ENCODE assay signal across 8 cellular contexts in genomic region chrX:109537324-109537665, GRCh38. TPM values are rescaled to one million over a fixed set of nuclear protein-coding genes. Genes with fewer than 3 reads are reported as not detected.
DNase-seq lines count a peak whose midpoint lies in the region; ATAC-seq, FAIRE-seq and TF ChIP-seq lines count a peak whose summit lies in the region.

No MANE protein-coding gene starts in this region.

- H3K4me1 Mint-ChIP-seq in CD14-positive monocyte (peaks cover 19% of the 10 kb centered on the region), glutamatergic neuron (ENCODE audit: low read depth, unreplicated experiment) (no peaks in the 10 kb centered on the region)
- H3K4me1 Mint-ChIP-seq in activated T-helper 1 cell treated with anti-CD3 and anti-CD28 coated beads, Interleukin-12 subunit alpha, Interleukin-12 subunit beta, Interleukin-2, Interleukin-4 antibody, amounts not matched to agents 30 ng/mL and 10 ng/mL and 1 ng/mL, durations not matched to agents 14 hours and 24 hours and 36 hours (ENCODE audit: low read depth): peaks cover 25% of the 10 kb centered on the region

- WGBS in prostate gland: 0% methylated on average over 10 of the region's 10 CpGs

- H3K36me3 Mint-ChIP-seq in CD14-positive monocyte (no peaks in the 10 kb centered on the region), glutamatergic neuron (ENCODE audit: unreplicated experiment) (no peaks in the 10 kb centered on the region)
- no peaks in the 10 kb centered on the region for H3K36me3 Mint-ChIP-seq in activated T-helper 1 cell treated with anti-CD3 and anti-CD28 coated beads, Interleukin-12 subunit alpha, Interleukin-12 subunit beta, Interleukin-2, Interleukin-4 antibody, amounts not matched to agents 30 ng/mL and 10 ng/mL and 1 ng/mL, durations not matched to agents 14 hours and 24 hours and 36 hours (ENCODE audit: low read depth)

- peak overlapping the region; percentile 44 to 46 for H3K4me3 ChIP-seq in prostate gland

- peak; percentile 8 for ATAC-seq in HG03280 (IDR thresholded peaks at IDR 0.05; ENCODE audit: unreplicated experiment)
- no peak for ATAC-seq in GM21529 (IDR thresholded peaks at IDR 0.05; ENCODE audit: unreplicated experiment)

- no peaks in the 10 kb centered on the region for H3K9me3 ChIP-seq in prostate gland

- no peak for TF ChIP-seq CTCF in CD14-positive monocyte (IDR thresholded peaks at IDR 0.05)
- no peak for TF ChIP-seq CTCF in glutamatergic neuron (IDR thresholded peaks at IDR 0.05; ENCODE audit: partially characterized antibody, unreplicated experiment)
- TF ChIP-seq CTCF in prostate gland (IDR thresholded peaks at IDR 0.05): no peak

- intact Hi-C loops in CD14-positive monocyte (cut with micrococcal nuclease) (no loop called here), prostate gland (cut with DNase I) (loop anchor here (5.0 kb wide), 1 partner anchor 195 kb away; the partner anchor contains the start of gene ACSL4)
- intact Hi-C loops in activated T-helper 1 cell treated with anti-CD3 and anti-CD28 coated beads, Interleukin-12 subunit alpha, Interleukin-12 subunit beta, Interleukin-2, Interleukin-4 antibody, amounts not matched to agents 30 ng/mL and 10 ng/mL and 1 ng/mL, durations not matched to agents 14 hours and 24 hours and 36 hours (cut with micrococcal nuclease): loop anchor here (2.0 to 5.0 kb wide), 6 partner anchors 100 to 466 kb away; partner anchors contain the start of genes ACSL4 and TMEM164

- no peaks in the 10 kb centered on the region for H3K27me3 ChIP-seq in prostate gland (replicated peaks; ENCODE audit: insufficient read depth)

- no peak for TF ChIP-seq POLR2A in prostate gland (IDR thresholded peaks at IDR 0.05)

- H3K27ac ChIP-seq in prostate gland: peak overlapping the region; percentile 89 to 91

- peaks cover 0 to 2% (median 2%) of the 10 kb centered on the region in 3 donors for H3K27me3 Mint-ChIP-seq in CD14-positive monocyte (ENCODE audit: low read depth in 3 of 3)
- H3K27me3 Mint-ChIP-seq in activated T-helper 1 cell treated with anti-CD3 and anti-CD28 coated beads, Interleukin-12 subunit alpha, Interleukin-12 subunit beta, Interleukin-2, Interleukin-4 antibody, amounts not matched to agents 30 ng/mL and 10 ng/mL and 1 ng/mL, durations not matched to agents 14 hours and 24 hours and 36 hours (ENCODE audit: insufficient read depth): peaks cover 2% of the 10 kb centered on the region
- peaks cover 5% of the 10 kb centered on the region for H3K27me3 Mint-ChIP-seq in glutamatergic neuron (ENCODE audit: unreplicated experiment)

- no peaks in the 10 kb centered on the region for H3K4me1 ChIP-seq in prostate gland (replicated peaks)

- FAIRE-seq in GM19239 (lab: Jason Lieb, UNC): no peak
- no peak for FAIRE-seq in frontal cortex (lab: Jason Lieb, UNC)

- DNase-seq in CD14-positive monocyte (ENCODE audit: low spot score) (no peak), glutamatergic neuron (no peak), prostate gland (ENCODE audit: low spot score) (peak; percentile 65), GM19239 (ENCODE audit: insufficient read length, low spot score) (no peak), frontal cortex (ENCODE audit: low spot score in 2 of 2) (no peak)
- DNase-seq in activated T-helper 1 cell treated with anti-CD3 and anti-CD28 coated beads, Interleukin-12 subunit alpha, Interleukin-12 subunit beta, Interleukin-2, Interleukin-4 antibody, amounts not matched to agents 30 ng/mL and 10 ng/mL and 1 ng/mL, durations not matched to agents 14 hours and 24 hours and 36 hours (ENCODE audit: low spot score): no peak

- H3K36me3 ChIP-seq in prostate gland: no peaks in the 10 kb centered on the region

- peak overlapping the region; percentile 92 to 96 for H3K4me3 Mint-ChIP-seq in CD14-positive monocyte
- H3K4me3 Mint-ChIP-seq in activated T-helper 1 cell treated with anti-CD3 and anti-CD28 coated beads, Interleukin-12 subunit alpha, Interleukin-12 subunit beta, Interleukin-2, Interleukin-4 antibody, amounts not matched to agents 30 ng/mL and 10 ng/mL and 1 ng/mL, durations not matched to agents 14 hours and 24 hours and 36 hours: peak overlapping the region; percentile 95
- H3K4me3 Mint-ChIP-seq in glutamatergic neuron (ENCODE audit: unreplicated experiment): peak overlapping the region; percentile 86

- H3K27ac Mint-ChIP-seq in CD14-positive monocyte: peak overlapping the region; percentile 97 to 99 (median 98)
- H3K27ac Mint-ChIP-seq in activated T-helper 1 cell treated with anti-CD3 and anti-CD28 coated beads, Interleukin-12 subunit alpha, Interleukin-12 subunit beta, Interleukin-2, Interleukin-4 antibody, amounts not matched to agents 30 ng/mL and 10 ng/mL and 1 ng/mL, durations not matched to agents 14 hours and 24 hours and 36 hours: peak overlapping the region; percentile 98
- H3K27ac Mint-ChIP-seq in glutamatergic neuron (ENCODE audit: unreplicated experiment): peak overlapping the region; percentile 78

- peaks cover 0 to 7% (median 2%) of the 10 kb centered on the region in 7 donors for H3K9me3 Mint-ChIP-seq in CD14-positive monocyte
- no peaks in the 10 kb centered on the region for H3K9me3 Mint-ChIP-seq in activated T-helper 1 cell treated with anti-CD3 and anti-CD28 coated beads, Interleukin-12 subunit alpha, Interleukin-12 subunit beta, Interleukin-2, Interleukin-4 antibody, amounts not matched to agents 30 ng/mL and 10 ng/mL and 1 ng/mL, durations not matched to agents 14 hours and 24 hours and 36 hours
- peaks cover 11% of the 10 kb centered on the region for H3K9me3 Mint-ChIP-seq in glutamatergic neuron (ENCODE audit: unreplicated experiment)

RNA-seq across cellular contexts. Expression of gene NXT2, which starts 0.7 kb away (rescaled TPM):
- polyA plus RNA-seq in CD14-positive monocyte: 10 to 100 TPM; 18.5 to 22.5 TPM
- 10.3 and 11.8 TPM in 2 replicates for total RNA-seq in activated T-helper 1 cell treated with anti-CD3 and anti-CD28 coated beads, Interleukin-12 subunit alpha, Interleukin-12 subunit beta, Interleukin-2, Interleukin-4 antibody, amounts not matched to agents 30 ng/mL and 10 ng/mL and 1 ng/mL, durations not matched to agents 14 hours and 24 hours and 36 hours
- 2.7 TPM for total RNA-seq in glutamatergic neuron (ENCODE audit: unreplicated experiment)
- 10 to 100 TPM; 11.0 to 55.2 TPM for total RNA-seq in prostate gland
- 11.0 TPM for total RNA-seq in frontal cortex

RNA-seq across cellular contexts. Expression of gene GUCY2F, which starts 55.4 kb away (rescaled TPM):
- not detected for polyA plus RNA-seq in CD14-positive monocyte
- total RNA-seq in activated T-helper 1 cell treated with anti-CD3 and anti-CD28 coated beads, Interleukin-12 subunit alpha, Interleukin-12 subunit beta, Interleukin-2, Interleukin-4 antibody, amounts not matched to agents 30 ng/mL and 10 ng/mL and 1 ng/mL, durations not matched to agents 14 hours and 24 hours and 36 hours: not detected in 2 replicates
- total RNA-seq in glutamatergic neuron (ENCODE audit: unreplicated experiment): not detected
- not detected for total RNA-seq in prostate gland
- not detected for total RNA-seq in frontal cortex

Comparison
In these comparisons a context has a peak if more than half of its experiments do, and no peak if none do; other contexts are left out.
1. intact Hi-C loops: an anchor here in activated T-helper 1 cell treated with anti-CD3 and anti-CD28 coated beads, Interleukin-12 subunit alpha, Interleukin-12 subunit beta, Interleukin-2, Interleukin-4 antibody, amounts not matched to agents 30 ng/mL and 10 ng/mL and 1 ng/mL, durations not matched to agents 14 hours and 24 hours and 36 hours (2.0 to 5.0 kb wide) and prostate gland (5.0 kb wide); none called in CD14-positive monocyte.